8 cellular contexts compared by ENCODE assay signal in genomic region chr10:98309366-98310355, GRCh38. TPM values are rescaled to one million over a fixed set of nuclear protein-coding genes. Genes with fewer than 3 reads are reported as not detected.
DNase-seq lines count a peak whose midpoint lies in the region; ATAC-seq and TF ChIP-seq lines count a peak whose summit lies in the region.

No MANE protein-coding gene starts in this region.

- peak overlapping the region; percentile 6 for H3K27ac Mint-ChIP-seq in memory B cell

- peaks cover 5% of the 10 kb centered on the region for H3K27me3 ChIP-seq in suprapubic skin

- WGBS in suprapubic skin = 16% methylated on average over 21 of the region's 21 CpGs

- TF ChIP-seq CTCF in LNCAP (IDR thresholded peaks at IDR 0.05) (peak; percentile 84), suprapubic skin (IDR thresholded peaks at IDR 0.05) (peak; percentile 74 to 82)

- H3K4me3 Mint-ChIP-seq in memory B cell = no peak overlapping the region

- in situ Hi-C loops in G401 (cut with HindIII; ENCODE audit: low sequenced_read_pairs) = no loop called here

- no peak for TF ChIP-seq POLR2A in suprapubic skin (IDR thresholded peaks at IDR 0.05)

- H3K27ac ChIP-seq in suprapubic skin = no peak overlapping the region

- DNase-seq in G401 (ENCODE audit: low spot score) (peak; percentile 93), SK-N-DZ (ENCODE audit: low spot score) (peak; percentile 92), epidermal melanocyte (ENCODE audit: insufficient read length, low spot score) (peak; percentile 89), memory B cell (ENCODE audit: low spot score in 2 of 2) (no peak), suprapubic skin (ENCODE audit: low spot score in 2 of 2) (peak; percentile 83 to 85)

- H3K4me1 ChIP-seq in suprapubic skin = peaks cover 37% of the 10 kb centered on the region

- H3K9me3 Mint-ChIP-seq in memory B cell = no peaks in the 10 kb centered on the region

- TF ChIP-seq EP300 in suprapubic skin (IDR thresholded peaks at IDR 0.05) = no peak

- ATAC-seq in memory B cell (ENCODE audit: low read depth) (no peak), HG03520 (IDR thresholded peaks at IDR 0.05; ENCODE audit: unreplicated experiment) (no peak), GM21390 (IDR thresholded peaks at IDR 0.05; ENCODE audit: unreplicated experiment) (no peak)

- no peaks in the 10 kb centered on the region for H3K4me1 Mint-ChIP-seq in memory B cell

- no peaks in the 10 kb centered on the region for H3K9me3 ChIP-seq in suprapubic skin

- H3K4me3 ChIP-seq in suprapubic skin = peak overlapping the region; percentile 15

- H3K36me3 Mint-ChIP-seq in memory B cell = peaks cover 3% of the 10 kb centered on the region

- no peaks in the 10 kb centered on the region for H3K36me3 ChIP-seq in suprapubic skin

- peaks cover 22% of the 10 kb centered on the region for H3K27me3 Mint-ChIP-seq in memory B cell

RNA-seq across cellular contexts. Expression of gene LOXL4, which starts 41.7 kb away (rescaled TPM):
- total RNA-seq in G401 (2014; rRNA removed; shearing (Covaris generic)) = not detected in 2 replicates
- 2.3 and 2.8 TPM in 2 replicates for polyA plus RNA-seq in SK-N-DZ (2014; cell fraction: cytosol; rRNA removed)
- 3.2 and 3.6 TPM in 2 replicates for polyA plus RNA-seq in SK-N-DZ (2014; cell fraction: nucleus; rRNA removed)
- total RNA-seq in suprapubic skin = 1 to 10 TPM; 1.6 to 2.3 (median 1.7) TPM

Comparison
In these comparisons a context has a peak if more than half of its experiments do, and no peak if none do; other contexts are left out.
1. DNase-seq: peak in G401 (single experiment), SK-N-DZ (single experiment), epidermal melanocyte (single experiment) and suprapubic skin (2 of 2); none in memory B cell (0 of 2).